ENCODE assay signal across 19 cellular contexts in genomic region chr12:127178039-127178438, GRCh38.
"Had no signal": no experiment of that assay in that cellular context is flagged by ENCODE, and none has a peak within 500 bp of the region (broad histone marks: within the 10 kb centered on the region; RNA-seq: fewer than 3 reads in every experiment).

No MANE protein-coding gene starts in this region.

- H3K36me3 ChIP-seq: colonic mucosa, esophagus muscularis mucosa, gastroesophageal sphincter, heart left ventricle, left lung, lower lobe of right lung had no signal

- H3K9me3 ChIP-seq: colonic mucosa had no signal

- H3K4me1 ChIP-seq: colonic mucosa, esophagus muscularis mucosa, gastroesophageal sphincter, heart left ventricle, left lung, lower lobe of right lung had no signal

- H3K27me3 ChIP-seq: colonic mucosa, gastroesophageal sphincter, heart left ventricle, hepatocyte, left lung had no signal

- DNase-seq: colonic mucosa; cortex of kidney; effector CD4-positive, alpha-beta T cell; effector memory CD4-positive, alpha-beta T cell; foreskin fibroblast; foreskin melanocyte; heart left ventricle; hypothalamus; immature natural killer cell; left cardiac atrium; left lung; left ventricle myocardium superior; lower lobe of right lung; mesendoderm; midbrain had no signal

- H3K79me2 ChIP-seq: hepatocyte had no signal

- H3K27me3 Mint-ChIP-seq: dendritic cell treated with granulocyte-macrophage colony-stimulating factor and Interleukin-4, amounts not matched to agents 40 ng/mL and 50 ng/mL, for 4 days had no signal

- H3K4me1 Mint-ChIP-seq: immature natural killer cell had no signal

- ATAC-seq: gastroesophageal sphincter, heart left ventricle, left cardiac atrium, left lung, left ventricle myocardium superior, lower lobe of right lung had no signal

- H3K27ac Mint-ChIP-seq: dendritic cell treated with granulocyte-macrophage colony-stimulating factor and Interleukin-4, amounts not matched to agents 40 ng/mL and 50 ng/mL, for 4 days; immature natural killer cell had no signal

- H2AFZ ChIP-seq: hepatocyte had no signal

- H3K4me3 Mint-ChIP-seq: dendritic cell treated with granulocyte-macrophage colony-stimulating factor and Interleukin-4, amounts not matched to agents 40 ng/mL and 50 ng/mL, for 4 days; immature natural killer cell had no signal

- H3K4me2 ChIP-seq: hepatocyte had no signal

- H3K27ac ChIP-seq: colonic mucosa, heart left ventricle, hepatocyte, left lung, lower lobe of right lung had no signal

- H3K4me3 ChIP-seq: colonic mucosa, esophagus muscularis mucosa, gastroesophageal sphincter, heart left ventricle, hepatocyte, left lung, lower lobe of right lung had no signal
